1 cellular context compared by ENCODE assay signal in the genomic region with DNA sequence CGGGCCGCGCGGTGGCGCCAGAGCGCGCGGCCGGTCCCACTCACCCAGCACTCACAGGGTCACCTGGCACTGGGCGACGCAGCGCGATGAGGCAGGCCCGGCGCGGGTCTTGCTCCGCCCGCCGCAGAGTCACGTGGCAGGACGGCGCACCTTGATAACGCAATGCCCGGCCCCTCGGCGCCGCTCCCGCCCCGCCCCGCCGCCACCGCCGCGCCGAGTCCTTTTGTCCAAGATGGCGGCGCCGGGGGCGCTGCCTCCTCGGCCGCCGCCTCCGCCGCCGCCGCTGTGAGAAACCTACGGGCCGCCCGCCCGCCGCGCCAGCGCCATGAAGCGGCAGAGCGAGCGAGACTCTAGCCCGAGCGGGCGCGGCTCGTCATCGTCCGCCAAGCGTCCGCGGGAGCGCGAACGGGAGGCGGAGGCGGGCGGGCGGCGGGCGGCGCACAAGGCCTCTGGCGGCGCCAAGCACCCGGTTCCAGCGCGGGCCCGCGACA.
TF ChIP-seq lines count a peak whose summit lies in the region.

A gene with protein sequence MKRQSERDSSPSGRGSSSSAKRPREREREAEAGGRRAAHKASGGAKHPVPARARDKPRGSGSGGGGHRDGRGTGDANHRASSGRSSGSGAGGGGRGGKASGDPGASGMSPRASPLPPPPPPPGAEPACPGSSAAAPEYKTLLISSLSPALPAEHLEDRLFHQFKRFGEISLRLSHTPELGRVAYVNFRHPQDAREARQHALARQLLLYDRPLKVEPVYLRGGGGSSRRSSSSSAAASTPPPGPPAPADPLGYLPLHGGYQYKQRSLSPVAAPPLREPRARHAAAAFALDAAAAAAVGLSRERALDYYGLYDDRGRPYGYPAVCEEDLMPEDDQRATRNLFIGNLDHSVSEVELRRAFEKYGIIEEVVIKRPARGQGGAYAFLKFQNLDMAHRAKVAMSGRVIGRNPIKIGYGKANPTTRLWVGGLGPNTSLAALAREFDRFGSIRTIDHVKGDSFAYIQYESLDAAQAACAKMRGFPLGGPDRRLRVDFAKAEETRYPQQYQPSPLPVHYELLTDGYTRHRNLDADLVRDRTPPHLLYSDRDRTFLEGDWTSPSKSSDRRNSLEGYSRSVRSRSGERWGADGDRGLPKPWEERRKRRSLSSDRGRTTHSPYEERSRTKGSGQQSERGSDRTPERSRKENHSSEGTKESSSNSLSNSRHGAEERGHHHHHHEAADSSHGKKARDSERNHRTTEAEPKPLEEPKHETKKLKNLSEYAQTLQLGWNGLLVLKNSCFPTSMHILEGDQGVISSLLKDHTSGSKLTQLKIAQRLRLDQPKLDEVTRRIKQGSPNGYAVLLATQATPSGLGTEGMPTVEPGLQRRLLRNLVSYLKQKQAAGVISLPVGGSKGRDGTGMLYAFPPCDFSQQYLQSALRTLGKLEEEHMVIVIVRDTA (plus strand): TSS at position 211 of the 491 bp plus-strand sequence. CDS start 115 bp downstream, at position 326.

TF ChIP-seq in A549, 52 proteins besides CTCF, POLR2A, EP300 and RAD21 (continued from another document):
- TF ChIP-seq, protein P1, sequence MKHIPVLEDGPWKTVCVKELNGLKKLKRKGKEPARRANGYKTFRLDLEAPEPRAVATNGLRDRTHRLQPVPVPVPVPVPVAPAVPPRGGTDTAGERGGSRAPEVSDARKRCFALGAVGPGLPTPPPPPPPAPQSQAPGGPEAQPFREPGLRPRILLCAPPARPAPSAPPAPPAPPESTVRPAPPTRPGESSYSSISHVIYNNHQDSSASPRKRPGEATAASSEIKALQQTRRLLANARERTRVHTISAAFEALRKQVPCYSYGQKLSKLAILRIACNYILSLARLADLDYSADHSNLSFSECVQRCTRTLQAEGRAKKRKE (CRISPR knock-in tag; IDR thresholded peaks at IDR 0.05; ENCODE audit: low read depth) = no peak
- TF ChIP-seq, protein P2, sequence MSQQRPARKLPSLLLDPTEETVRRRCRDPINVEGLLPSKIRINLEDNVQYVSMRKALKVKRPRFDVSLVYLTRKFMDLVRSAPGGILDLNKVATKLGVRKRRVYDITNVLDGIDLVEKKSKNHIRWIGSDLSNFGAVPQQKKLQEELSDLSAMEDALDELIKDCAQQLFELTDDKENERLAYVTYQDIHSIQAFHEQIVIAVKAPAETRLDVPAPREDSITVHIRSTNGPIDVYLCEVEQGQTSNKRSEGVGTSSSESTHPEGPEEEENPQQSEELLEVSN (IDR thresholded peaks at IDR 0.05; ENCODE audit: borderline replicate concordance, low read depth) = no peak
- TF ChIP-seq HDAC2 (IDR thresholded peaks at IDR 0.05) (no peak), CBX2 (IDR thresholded peaks at IDR 0.05; ENCODE audit: borderline replicate concordance, low read depth) (no peak), POLR2AphosphoS2 (conservative IDR thresholded peaks at IDR 0.05; ENCODE audit: low read length) (no peak), RARB (CRISPR knock-in tag; IDR thresholded peaks at IDR 0.05) (no peak), ZNF302 (CRISPR knock-in tag; IDR thresholded peaks at IDR 0.05) (no peak), ZSCAN20 (CRISPR knock-in tag; IDR thresholded peaks at IDR 0.05) (no peak), CHD4 (IDR thresholded peaks at IDR 0.05; ENCODE audit: borderline replicate concordance) (no peak), MAZ (IDR thresholded peaks at IDR 0.05; ENCODE audit: borderline replicate concordance, low read depth, low read length) (no peak), ZFP36 (IDR thresholded peaks at IDR 0.05; ENCODE audit: borderline replicate concordance, partially characterized antibody) (no peak), HOXA7 (CRISPR knock-in tag; IDR thresholded peaks at IDR 0.05) (no peak), ESRRA (IDR thresholded peaks at IDR 0.05; ENCODE audit: borderline replicate concordance, low read length) (no peak), KDM1A (IDR thresholded peaks at IDR 0.05; ENCODE audit: low read depth) (no peak), CEBPB (IDR thresholded peaks at IDR 0.05) (no peak; a peak in 1 of 4 replicates), GATA3 (IDR thresholded peaks at IDR 0.05; ENCODE audit: borderline replicate concordance) (no peak), FOSB (CRISPR knock-in tag; IDR thresholded peaks at IDR 0.05) (no peak), BHLHE40 (IDR thresholded peaks at IDR 0.05; ENCODE audit: low read depth, low read length) (no peak), SREBF2 (IDR thresholded peaks at IDR 0.05) (no peak), SMC3 (IDR thresholded peaks at IDR 0.05) (peak; percentile 52), EHMT2 (IDR thresholded peaks at IDR 0.05; ENCODE audit: low read depth) (no peak), NFE2L2 (conservative IDR thresholded peaks at IDR 0.05; ENCODE audit: low read length) (no peak)
- TF ChIP-seq, protein P3, sequence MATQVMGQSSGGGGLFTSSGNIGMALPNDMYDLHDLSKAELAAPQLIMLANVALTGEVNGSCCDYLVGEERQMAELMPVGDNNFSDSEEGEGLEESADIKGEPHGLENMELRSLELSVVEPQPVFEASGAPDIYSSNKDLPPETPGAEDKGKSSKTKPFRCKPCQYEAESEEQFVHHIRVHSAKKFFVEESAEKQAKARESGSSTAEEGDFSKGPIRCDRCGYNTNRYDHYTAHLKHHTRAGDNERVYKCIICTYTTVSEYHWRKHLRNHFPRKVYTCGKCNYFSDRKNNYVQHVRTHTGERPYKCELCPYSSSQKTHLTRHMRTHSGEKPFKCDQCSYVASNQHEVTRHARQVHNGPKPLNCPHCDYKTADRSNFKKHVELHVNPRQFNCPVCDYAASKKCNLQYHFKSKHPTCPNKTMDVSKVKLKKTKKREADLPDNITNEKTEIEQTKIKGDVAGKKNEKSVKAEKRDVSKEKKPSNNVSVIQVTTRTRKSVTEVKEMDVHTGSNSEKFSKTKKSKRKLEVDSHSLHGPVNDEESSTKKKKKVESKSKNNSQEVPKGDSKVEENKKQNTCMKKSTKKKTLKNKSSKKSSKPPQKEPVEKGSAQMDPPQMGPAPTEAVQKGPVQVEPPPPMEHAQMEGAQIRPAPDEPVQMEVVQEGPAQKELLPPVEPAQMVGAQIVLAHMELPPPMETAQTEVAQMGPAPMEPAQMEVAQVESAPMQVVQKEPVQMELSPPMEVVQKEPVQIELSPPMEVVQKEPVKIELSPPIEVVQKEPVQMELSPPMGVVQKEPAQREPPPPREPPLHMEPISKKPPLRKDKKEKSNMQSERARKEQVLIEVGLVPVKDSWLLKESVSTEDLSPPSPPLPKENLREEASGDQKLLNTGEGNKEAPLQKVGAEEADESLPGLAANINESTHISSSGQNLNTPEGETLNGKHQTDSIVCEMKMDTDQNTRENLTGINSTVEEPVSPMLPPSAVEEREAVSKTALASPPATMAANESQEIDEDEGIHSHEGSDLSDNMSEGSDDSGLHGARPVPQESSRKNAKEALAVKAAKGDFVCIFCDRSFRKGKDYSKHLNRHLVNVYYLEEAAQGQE (IDR thresholded peaks at IDR 0.05) = no peak
- TF ChIP-seq, protein P4, sequence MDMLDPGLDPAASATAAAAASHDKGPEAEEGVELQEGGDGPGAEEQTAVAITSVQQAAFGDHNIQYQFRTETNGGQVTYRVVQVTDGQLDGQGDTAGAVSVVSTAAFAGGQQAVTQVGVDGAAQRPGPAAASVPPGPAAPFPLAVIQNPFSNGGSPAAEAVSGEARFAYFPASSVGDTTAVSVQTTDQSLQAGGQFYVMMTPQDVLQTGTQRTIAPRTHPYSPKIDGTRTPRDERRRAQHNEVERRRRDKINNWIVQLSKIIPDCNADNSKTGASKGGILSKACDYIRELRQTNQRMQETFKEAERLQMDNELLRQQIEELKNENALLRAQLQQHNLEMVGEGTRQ (IDR thresholded peaks at IDR 0.05) = peak; percentile 90
